In genomic region chr9:25472085-25472607, GRCh38 we compare ENCODE assay signal across 21 cellular contexts.
"Had no signal": no experiment of that assay in that cellular context is flagged by ENCODE, and none has a peak within 500 bp of the region (broad histone marks: within the 10 kb centered on the region; RNA-seq: fewer than 3 reads in every experiment).

No MANE protein-coding gene starts in this region.

- DNase-seq: cortex of kidney; dorsolateral prefrontal cortex; effector CD8-positive, alpha-beta T cell; glutamatergic neuron; islet precursor cell; lower lobe of right lung; mesenchymal stem cell; midbrain; psoas muscle; retina; small intestine; stimulated activated CD4-positive, alpha-beta T cell treated with anti-CD3 and anti-CD28 coated beads, Interleukin-12 subunit alpha, Interleukin-12 subunit beta, amount 100 ng/mL, for 4 hours; stimulated activated naive CD8-positive, alpha-beta T cell treated with anti-CD3 and anti-CD28 coated beads, Interleukin-15, Interleukin-2, amounts not matched to agents 100 U/mL and 50 U/mL, for 24 hours; tibial artery had no signal

- H3K4me3 Mint-ChIP-seq: central memory CD8-positive, alpha-beta T cell; nephron had no signal

- ATAC-seq: gastroesophageal sphincter; left lung; psoas muscle; stimulated activated naive CD8-positive, alpha-beta T cell treated with anti-CD3 and anti-CD28 coated beads, Interleukin-15, Interleukin-2, amounts not matched to agents 100 U/mL and 50 U/mL, for 24 hours had no signal

- H3K27me3 Mint-ChIP-seq: central memory CD8-positive, alpha-beta T cell had no signal

- H3K36me3 ChIP-seq: esophagus muscularis mucosa, gastroesophageal sphincter, left lung, lower lobe of right lung, suprapubic skin, tibial artery had no signal

- H3K27me3 ChIP-seq: dorsolateral prefrontal cortex, esophagus muscularis mucosa, gastroesophageal sphincter, left lung, suprapubic skin, tibial artery had no signal

- H3K9ac ChIP-seq: parathyroid adenoma had no signal

- FAIRE-seq: small intestine had no signal

- H2AFZ ChIP-seq: parathyroid adenoma had no signal

- H3K4me3 ChIP-seq: dorsolateral prefrontal cortex, esophagus muscularis mucosa, gastroesophageal sphincter, left lung, lower lobe of right lung, psoas muscle, suprapubic skin, tibial artery had no signal

- H3K27ac ChIP-seq: dorsolateral prefrontal cortex, esophagus muscularis mucosa, gastroesophageal sphincter, left lung, lower lobe of right lung, parathyroid adenoma, psoas muscle, suprapubic skin, tibial artery had no signal

- H3K9me3 ChIP-seq: psoas muscle had no signal

- H3K4me1 ChIP-seq: esophagus muscularis mucosa, gastroesophageal sphincter, left lung, lower lobe of right lung, parathyroid adenoma, psoas muscle, suprapubic skin, tibial artery had no signal

- H3K4me1 Mint-ChIP-seq: central memory CD8-positive, alpha-beta T cell; nephron had no signal

- H3K27ac Mint-ChIP-seq: nephron had no signal
